In the genomic region with DNA sequence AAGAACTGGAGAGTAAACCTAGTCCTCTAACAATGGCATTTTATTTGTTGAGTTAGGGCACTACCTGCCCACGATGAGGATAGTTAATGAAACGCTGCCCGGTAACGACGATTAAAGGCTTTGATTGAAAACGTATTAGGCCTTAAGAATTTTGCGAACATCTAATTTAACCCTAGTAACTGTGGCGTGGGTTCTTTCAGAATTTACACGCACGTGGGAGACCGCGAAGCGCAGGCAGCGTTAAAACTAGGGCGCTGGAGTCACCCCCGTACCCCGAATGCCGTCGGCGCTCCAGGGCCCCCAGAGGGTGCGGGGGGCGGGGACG, we compare ENCODE assay signal across 8 cellular contexts. TPM values are rescaled to one million over a fixed set of nuclear protein-coding genes. Genes with fewer than 3 reads are reported as not detected.
A peak's percentile ranks its signal among the peaks of the same experiment; 100 is the strongest.
DNase-seq lines count a peak whose midpoint lies in the region; ATAC-seq and TF ChIP-seq lines count a peak whose summit lies in the region.

No MANE protein-coding gene starts in this region.

- TF ChIP-seq CTCF in GM23338 (conservative IDR thresholded peaks at IDR 0.05; ENCODE audit: low read depth in 2 of 2), result no peak
- TF ChIP-seq CTCF in fibroblast of mammary gland (conservative IDR thresholded peaks at IDR 0.05; ENCODE audit: control insufficient read depth, insufficient read depth, low read depth, low read length), result no peak
- no peak for TF ChIP-seq CTCF in ovary (IDR thresholded peaks at IDR 0.05)

- H3K9me2 ChIP-seq in GM23338 (ENCODE audit: insufficient read depth), result no peaks in the 10 kb centered on the region

- WGBS in ovary, 3 donors, result 0 to 1% (median 1%) methylated on average over 23 of the region's 23 CpGs

- no peak for TF ChIP-seq POLR2A in ovary (IDR thresholded peaks at IDR 0.05)

- H3K4me1 ChIP-seq in GM23338 (ENCODE audit: insufficient read depth) (peaks cover 19% of the 10 kb centered on the region), ovary (ENCODE audit: insufficient read depth) (peaks cover 7% of the 10 kb centered on the region)

- no peak for TF ChIP-seq EP300 in ovary (IDR thresholded peaks at IDR 0.05)

- H3K4me3 Mint-ChIP-seq in GM23338, result peak overlapping the region; percentile 94

- H4K20me1 ChIP-seq in GM23338 (replicated peaks; ENCODE audit: insufficient read depth), result peaks cover 30% of the 10 kb centered on the region

- no peak overlapping the region for H3K27ac ChIP-seq in GM23338 (ENCODE audit: low read depth)
- peak overlapping the region; percentile 98 to 99 for H3K27ac ChIP-seq in ovary

- peaks cover 7% of the 10 kb centered on the region; the same call in 1 of the 3 replicates for H3K36me3 Mint-ChIP-seq in GM23338 (ENCODE audit: low read depth)

- H3K27ac Mint-ChIP-seq in GM23338, result peak overlapping the region; percentile 93

- no peaks in the 10 kb centered on the region for H3K9me3 Mint-ChIP-seq in GM23338

- intact Hi-C loops in ovary (cut with DNase I), result loop anchor here in 1 of 4 donors (5.0 to 10.0 kb wide), 2 partner anchors 80 to 358 kb away; partner anchors contain the start of genes LPIN2, METTL4 and NDC80

- peaks cover 76% of the 10 kb centered on the region for H3K27me3 ChIP-seq in GM23338 (ENCODE audit: insufficient read depth)
- no peaks in the 10 kb centered on the region for H3K27me3 ChIP-seq in ovary

- H3K9me3 ChIP-seq in ovary, result no peaks in the 10 kb centered on the region

- peak overlapping the region; percentile 85 for H3K4me3 ChIP-seq in GM23338
- peak overlapping the region; percentile 84 for H3K4me3 ChIP-seq in fibroblast of mammary gland (ENCODE audit: control insufficient read depth, low read depth, low read length)
- H3K4me3 ChIP-seq in ovary, result peak overlapping the region; percentile 96

- peak overlapping the region; percentile 78 for H3K4me2 ChIP-seq in GM23338

- DNase-seq in DMS53 (lab: John Stamatoyannopoulos, UW), result peak; percentile 73
- peak; percentile 20 for DNase-seq in GM23338 (ENCODE audit: low spot score)
- DNase-seq in T-helper 2 cell, result peak in 3 of 5 experiments; percentile 69 to 83 (median 82)
- DNase-seq in fibroblast of mammary gland (ENCODE audit: low read depth), result no peak
- DNase-seq in ovary, result no peak
- no peak for DNase-seq in effector CD8-positive, alpha-beta T cell (lab: John Stamatoyannopoulos, UW)
- no peak for DNase-seq in kidney tubule cell (ENCODE audit: low spot score)

- peak; percentile 24 for ATAC-seq in GM23338
- ATAC-seq in GM19467 (IDR thresholded peaks at IDR 0.05; ENCODE audit: unreplicated experiment), result no peak

- no peaks in the 10 kb centered on the region; the same call in 1 of the 2 replicates for H3F3A ChIP-seq in GM23338 (replicated peaks; ENCODE audit: low read depth)

- H3K36me3 ChIP-seq in GM23338 (ENCODE audit: insufficient read depth) (0 out of 2 replicates have a peak, but pooled peaks cover 3% of the 10 kb centered on the region), ovary (no peaks in the 10 kb centered on the region)

- H3K79me2 ChIP-seq in GM23338 (replicated peaks; ENCODE audit: insufficient read depth), result peaks cover 37% of the 10 kb centered on the region

- peak overlapping the region; percentile 90 for H2AFZ ChIP-seq in GM23338

- H3K27me3 Mint-ChIP-seq in GM23338 (ENCODE audit: insufficient read depth, low read depth, poor library complexity), result peaks cover 34% of the 10 kb centered on the region

- H3K4me1 Mint-ChIP-seq in GM23338, result peaks cover 21% of the 10 kb centered on the region

TF ChIP-seq in GM23338, 12 proteins besides CTCF, POLR2A, EP300 and RAD21:
- TF ChIP-seq, protein P1, sequence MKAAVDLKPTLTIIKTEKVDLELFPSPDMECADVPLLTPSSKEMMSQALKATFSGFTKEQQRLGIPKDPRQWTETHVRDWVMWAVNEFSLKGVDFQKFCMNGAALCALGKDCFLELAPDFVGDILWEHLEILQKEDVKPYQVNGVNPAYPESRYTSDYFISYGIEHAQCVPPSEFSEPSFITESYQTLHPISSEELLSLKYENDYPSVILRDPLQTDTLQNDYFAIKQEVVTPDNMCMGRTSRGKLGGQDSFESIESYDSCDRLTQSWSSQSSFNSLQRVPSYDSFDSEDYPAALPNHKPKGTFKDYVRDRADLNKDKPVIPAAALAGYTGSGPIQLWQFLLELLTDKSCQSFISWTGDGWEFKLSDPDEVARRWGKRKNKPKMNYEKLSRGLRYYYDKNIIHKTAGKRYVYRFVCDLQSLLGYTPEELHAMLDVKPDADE (IDR thresholded peaks at IDR 0.05), result no peak
- TF ChIP-seq CREB1 (CRISPR knock-in tag; IDR thresholded peaks at IDR 0.05; ENCODE audit: low read depth) (no peak; the same call in 1 of the 2 replicates), ZNF331 (CRISPR knock-in tag; IDR thresholded peaks at IDR 0.05; ENCODE audit: low read depth) (no peak), NANOG (IDR thresholded peaks at IDR 0.05; ENCODE audit: borderline replicate concordance) (no peak)
- TF ChIP-seq, protein P2, sequence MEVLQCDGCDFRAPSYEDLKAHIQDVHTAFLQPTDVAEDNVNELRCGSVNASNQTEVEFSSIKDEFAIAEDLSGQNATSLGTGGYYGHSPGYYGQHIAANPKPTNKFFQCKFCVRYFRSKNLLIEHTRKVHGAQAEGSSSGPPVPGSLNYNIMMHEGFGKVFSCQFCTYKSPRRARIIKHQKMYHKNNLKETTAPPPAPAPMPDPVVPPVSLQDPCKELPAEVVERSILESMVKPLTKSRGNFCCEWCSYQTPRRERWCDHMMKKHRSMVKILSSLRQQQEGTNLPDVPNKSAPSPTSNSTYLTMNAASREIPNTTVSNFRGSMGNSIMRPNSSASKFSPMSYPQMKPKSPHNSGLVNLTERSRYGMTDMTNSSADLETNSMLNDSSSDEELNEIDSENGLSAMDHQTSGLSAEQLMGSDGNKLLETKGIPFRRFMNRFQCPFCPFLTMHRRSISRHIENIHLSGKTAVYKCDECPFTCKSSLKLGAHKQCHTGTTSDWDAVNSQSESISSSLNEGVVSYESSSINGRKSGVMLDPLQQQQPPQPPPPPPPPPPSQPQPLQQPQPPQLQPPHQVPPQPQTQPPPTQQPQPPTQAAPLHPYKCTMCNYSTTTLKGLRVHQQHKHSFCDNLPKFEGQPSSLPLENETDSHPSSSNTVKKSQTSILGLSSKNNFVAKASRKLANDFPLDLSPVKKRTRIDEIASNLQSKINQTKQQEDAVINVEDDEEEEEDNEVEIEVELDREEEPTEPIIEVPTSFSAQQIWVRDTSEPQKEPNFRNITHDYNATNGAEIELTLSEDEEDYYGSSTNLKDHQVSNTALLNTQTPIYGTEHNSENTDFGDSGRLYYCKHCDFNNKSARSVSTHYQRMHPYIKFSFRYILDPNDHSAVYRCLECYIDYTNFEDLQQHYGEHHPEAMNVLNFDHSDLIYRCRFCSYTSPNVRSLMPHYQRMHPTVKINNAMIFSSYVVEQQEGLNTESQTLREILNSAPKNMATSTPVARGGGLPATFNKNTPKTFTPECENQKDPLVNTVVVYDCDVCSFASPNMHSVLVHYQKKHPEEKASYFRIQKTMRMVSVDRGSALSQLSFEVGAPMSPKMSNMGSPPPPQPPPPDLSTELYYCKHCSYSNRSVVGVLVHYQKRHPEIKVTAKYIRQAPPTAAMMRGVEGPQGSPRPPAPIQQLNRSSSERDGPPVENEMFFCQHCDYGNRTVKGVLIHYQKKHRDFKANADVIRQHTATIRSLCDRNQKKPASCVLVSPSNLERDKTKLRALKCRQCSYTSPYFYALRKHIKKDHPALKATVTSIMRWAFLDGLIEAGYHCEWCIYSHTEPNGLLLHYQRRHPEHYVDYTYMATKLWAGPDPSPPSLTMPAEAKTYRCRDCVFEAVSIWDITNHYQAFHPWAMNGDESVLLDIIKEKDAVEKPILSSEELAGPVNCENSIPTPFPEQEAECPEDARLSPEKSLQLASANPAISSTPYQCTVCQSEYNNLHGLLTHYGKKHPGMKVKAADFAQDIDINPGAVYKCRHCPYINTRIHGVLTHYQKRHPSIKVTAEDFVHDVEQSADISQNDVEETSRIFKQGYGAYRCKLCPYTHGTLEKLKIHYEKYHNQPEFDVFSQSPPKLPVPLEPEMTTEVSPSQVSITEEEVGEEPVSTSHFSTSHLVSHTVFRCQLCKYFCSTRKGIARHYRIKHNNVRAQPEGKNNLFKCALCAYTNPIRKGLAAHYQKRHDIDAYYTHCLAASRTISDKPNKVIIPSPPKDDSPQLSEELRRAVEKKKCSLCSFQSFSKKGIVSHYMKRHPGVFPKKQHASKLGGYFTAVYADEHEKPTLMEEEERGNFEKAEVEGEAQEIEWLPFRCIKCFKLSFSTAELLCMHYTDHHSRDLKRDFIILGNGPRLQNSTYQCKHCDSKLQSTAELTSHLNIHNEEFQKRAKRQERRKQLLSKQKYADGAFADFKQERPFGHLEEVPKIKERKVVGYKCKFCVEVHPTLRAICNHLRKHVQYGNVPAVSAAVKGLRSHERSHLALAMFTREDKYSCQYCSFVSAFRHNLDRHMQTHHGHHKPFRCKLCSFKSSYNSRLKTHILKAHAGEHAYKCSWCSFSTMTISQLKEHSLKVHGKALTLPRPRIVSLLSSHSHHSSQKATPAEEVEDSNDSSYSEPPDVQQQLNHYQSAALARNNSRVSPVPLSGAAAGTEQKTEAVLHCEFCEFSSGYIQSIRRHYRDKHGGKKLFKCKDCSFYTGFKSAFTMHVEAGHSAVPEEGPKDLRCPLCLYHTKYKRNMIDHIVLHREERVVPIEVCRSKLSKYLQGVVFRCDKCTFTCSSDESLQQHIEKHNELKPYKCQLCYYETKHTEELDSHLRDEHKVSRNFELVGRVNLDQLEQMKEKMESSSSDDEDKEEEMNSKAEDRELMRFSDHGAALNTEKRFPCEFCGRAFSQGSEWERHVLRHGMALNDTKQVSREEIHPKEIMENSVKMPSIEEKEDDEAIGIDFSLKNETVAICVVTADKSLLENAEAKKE (CRISPR knock-in tag; IDR thresholded peaks at IDR 0.05), result no peak

RNA-seq across cellular contexts. Expression of gene SMCHD1, which starts 0.7 kb away (rescaled TPM):
- 37.9 and 39.0 TPM in 2 replicates for total RNA-seq in GM23338 (2014; rRNA removed; shearing (Covaris generic))
- 6.6 and 7.7 TPM in 2 replicates for polyA plus RNA-seq in GM23338 (2016; fragmentation: Nextera tagmentation; extraction: Ambion mirVana)
- 10 to 100 TPM; 43.4 to 82.7 (median 58.1) TPM for total RNA-seq in ovary
- polyA plus RNA-seq in ovary, result 10 to 100 TPM; 15.6 to 24.3 TPM

Comparison
In these comparisons a context has a peak if more than half of its experiments do, and no peak if none do; other contexts are left out.
1. DNase-seq: peak in DMS53 (single experiment), GM23338 (single experiment) and T-helper 2 cell (3 of 5); none in fibroblast of mammary gland (single experiment), ovary (0 of 5), effector CD8-positive, alpha-beta T cell (single experiment) and kidney tubule cell (single experiment).
2. Peak in every context shown above with its lines, with median percentiles within 50 percentile points of each other: H3K4me3 ChIP-seq.